In the genomic region with DNA sequence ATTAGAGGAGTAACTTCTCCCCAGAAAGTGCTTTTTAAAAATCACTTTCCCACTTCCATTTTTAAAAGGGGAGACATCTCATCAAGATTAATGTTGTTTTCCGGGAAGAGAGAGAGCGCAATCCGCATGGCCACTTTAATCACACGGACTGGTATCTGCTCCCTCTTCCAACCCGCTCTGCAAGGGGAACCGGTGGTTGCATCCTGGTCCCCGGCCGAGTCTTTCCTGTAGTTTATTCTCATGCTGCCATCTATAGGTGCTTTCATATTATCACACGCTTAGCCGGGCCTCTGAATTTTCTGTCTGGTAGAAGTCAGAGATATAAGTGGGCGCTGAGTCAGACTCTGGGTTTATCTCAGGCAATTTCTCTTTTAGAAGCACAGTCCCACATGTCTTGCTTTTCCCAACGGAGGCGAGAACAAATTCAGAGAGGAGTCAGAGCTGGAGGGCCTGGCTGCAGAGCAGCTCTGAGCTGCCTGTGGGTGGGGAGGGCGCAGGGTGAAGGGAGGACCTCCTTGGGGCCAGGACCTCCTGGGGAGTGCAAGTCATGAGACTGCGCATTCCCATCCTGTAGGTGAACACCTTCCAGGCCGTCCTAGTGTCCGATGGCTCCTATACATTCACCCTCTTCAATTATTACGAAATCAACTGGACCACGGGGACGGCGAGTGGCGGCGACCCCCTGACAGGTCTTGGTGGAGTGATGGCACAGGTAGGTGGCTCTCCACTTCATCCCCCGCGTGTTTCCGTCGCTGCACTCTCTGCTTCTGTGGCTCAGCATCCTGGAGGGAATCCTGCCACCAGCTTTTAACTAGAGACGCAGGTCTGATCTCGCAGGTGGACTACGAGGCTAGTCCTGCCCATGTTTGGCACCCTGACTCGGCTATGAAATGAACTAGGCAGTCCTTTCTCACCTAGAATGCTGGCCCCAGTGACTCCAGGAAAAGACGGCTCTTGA, we compare ENCODE assay signal across 8 cellular contexts. TPM values are rescaled to one million over a fixed set of nuclear protein-coding genes. Genes with fewer than 3 reads are reported as not detected.
A peak's percentile ranks its signal among the peaks of the same experiment; 100 is the strongest.
DNase-seq lines count a peak whose midpoint lies in the region; ATAC-seq and TF ChIP-seq lines count a peak whose summit lies in the region.

No MANE protein-coding gene starts in this region.

- no peaks in the 10 kb centered on the region for H3K9me3 ChIP-seq in ascending aorta

- peak; percentile 36 to 45 (median 44) for TF ChIP-seq CTCF in ascending aorta (IDR thresholded peaks at IDR 0.05)

- peak; percentile 5 for DNase-seq in activated gamma-delta T cell treated with Interleukin-2 at 50 U/mL for 16 hours
- DNase-seq in activated gamma-delta T cell (lab: John Stamatoyannopoulos, UW) = no peak
- peak; percentile 66 for DNase-seq in KBM-7
- DNase-seq in OCI-M1 (lab: John Stamatoyannopoulos, UW) = peak; percentile 90
- DNase-seq in ascending aorta (ENCODE audit: low spot score in 2 of 2) = no peak
- peak; percentile 20 to 81 for DNase-seq in hippocampal formation (lab: John Stamatoyannopoulos, UW)
- peak; percentile 14 for DNase-seq in skeletal muscle cell (ENCODE audit: low read depth)

- H3K4me3 ChIP-seq in ascending aorta (no peak overlapping the region), skeletal muscle cell (ENCODE audit: low read depth, low read length) (no peak overlapping the region)

- in situ Hi-C loops in KBM-7 (cut with MboI; ENCODE audit: low pct_unique_long_range_greater_than_20kb, low sequenced_read_pairs) = no loop called here

- H3K27ac ChIP-seq in ascending aorta = no peak overlapping the region

- ATAC-seq in HG03196 (IDR thresholded peaks at IDR 0.05; ENCODE audit: unreplicated experiment) = no peak

- no peaks in the 10 kb centered on the region for H3K4me1 ChIP-seq in ascending aorta

- intact Hi-C loops in ascending aorta (cut with DNase I) = no loop called here

- H3K27me3 ChIP-seq in ascending aorta = no peaks in the 10 kb centered on the region

- no peaks in the 10 kb centered on the region for H3K36me3 ChIP-seq in ascending aorta

RNA-seq across cellular contexts. Expression of gene TECTA, which starts 11.7 kb away (rescaled TPM):
- not detected for total RNA-seq in ascending aorta

Comparison
In these comparisons a context has a peak if more than half of its experiments do, and no peak if none do; other contexts are left out.
1. DNase-seq: peak in activated gamma-delta T cell treated with Interleukin-2 at 50 U/mL for 16 hours (single experiment), KBM-7 (single experiment), OCI-M1 (single experiment), hippocampal formation (2 of 2) and skeletal muscle cell (single experiment); none in activated gamma-delta T cell (single experiment) and ascending aorta (0 of 2).